In the genomic region with DNA sequence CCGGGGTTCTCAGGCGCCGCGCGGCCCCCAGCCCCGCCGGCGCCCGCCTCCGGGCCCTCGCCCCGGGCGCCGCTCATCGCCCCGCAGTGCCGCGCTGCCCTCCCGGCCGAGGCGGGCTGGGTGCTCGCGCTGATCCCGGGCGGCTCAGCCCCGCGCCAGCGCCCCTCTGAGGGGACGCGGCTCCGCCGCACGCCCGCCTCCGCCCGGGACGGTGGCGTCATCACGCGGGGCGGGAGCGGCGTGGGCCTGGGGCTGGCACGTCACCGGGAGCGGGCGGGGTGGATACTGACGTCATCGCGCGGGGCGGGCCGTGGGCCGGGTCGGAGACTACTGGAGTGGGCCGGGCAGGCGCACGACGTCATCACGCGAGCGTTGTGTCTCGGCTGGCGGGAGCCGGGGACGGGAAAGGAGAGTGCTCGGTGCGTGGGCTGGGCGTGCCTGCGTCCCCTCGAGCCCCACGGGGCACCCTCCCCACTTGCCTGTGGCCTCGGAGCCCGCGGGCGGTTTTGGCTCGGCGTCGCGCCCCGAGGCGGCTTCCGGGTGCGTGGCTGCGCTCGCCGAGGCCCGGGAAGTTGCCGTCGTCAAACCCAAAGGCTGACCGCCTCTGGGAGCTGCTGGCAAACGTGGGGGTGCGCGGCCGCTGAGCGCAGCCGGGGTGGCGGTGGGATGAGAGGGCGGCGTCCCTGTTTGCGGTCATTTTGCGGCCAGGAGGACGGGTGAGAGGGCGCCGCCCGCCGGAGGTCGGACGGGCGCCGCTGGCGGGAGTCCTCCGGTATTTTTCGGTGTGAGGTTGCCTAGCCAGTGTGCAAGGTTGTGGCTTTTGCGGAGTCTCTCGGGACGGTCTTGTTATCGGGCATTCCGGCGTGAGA, we compare ENCODE assay signal across 8 cellular contexts. TPM values are rescaled to one million over a fixed set of nuclear protein-coding genes. Genes with fewer than 3 reads are reported as not detected.
DNase-seq lines count a peak whose midpoint lies in the region; ATAC-seq and TF ChIP-seq lines count a peak whose summit lies in the region.

A gene with protein sequence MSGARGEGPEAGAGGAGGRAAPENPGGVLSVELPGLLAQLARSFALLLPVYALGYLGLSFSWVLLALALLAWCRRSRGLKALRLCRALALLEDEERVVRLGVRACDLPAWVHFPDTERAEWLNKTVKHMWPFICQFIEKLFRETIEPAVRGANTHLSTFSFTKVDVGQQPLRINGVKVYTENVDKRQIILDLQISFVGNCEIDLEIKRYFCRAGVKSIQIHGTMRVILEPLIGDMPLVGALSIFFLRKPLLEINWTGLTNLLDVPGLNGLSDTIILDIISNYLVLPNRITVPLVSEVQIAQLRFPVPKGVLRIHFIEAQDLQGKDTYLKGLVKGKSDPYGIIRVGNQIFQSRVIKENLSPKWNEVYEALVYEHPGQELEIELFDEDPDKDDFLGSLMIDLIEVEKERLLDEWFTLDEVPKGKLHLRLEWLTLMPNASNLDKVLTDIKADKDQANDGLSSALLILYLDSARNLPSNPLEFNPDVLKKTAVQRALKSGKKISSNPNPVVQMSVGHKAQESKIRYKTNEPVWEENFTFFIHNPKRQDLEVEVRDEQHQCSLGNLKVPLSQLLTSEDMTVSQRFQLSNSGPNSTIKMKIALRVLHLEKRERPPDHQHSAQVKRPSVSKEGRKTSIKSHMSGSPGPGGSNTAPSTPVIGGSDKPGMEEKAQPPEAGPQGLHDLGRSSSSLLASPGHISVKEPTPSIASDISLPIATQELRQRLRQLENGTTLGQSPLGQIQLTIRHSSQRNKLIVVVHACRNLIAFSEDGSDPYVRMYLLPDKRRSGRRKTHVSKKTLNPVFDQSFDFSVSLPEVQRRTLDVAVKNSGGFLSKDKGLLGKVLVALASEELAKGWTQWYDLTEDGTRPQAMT (minus strand): TSS at position 168 of the 869 bp plus-strand sequence. CDS start 91 bp downstream, at position 77.

- H3K36me3 Mint-ChIP-seq in activated naive CD8-positive, alpha-beta T cell treated with anti-CD3 and anti-CD28 coated beads, Interleukin-2, amount 50 U/mL, for 24 hours (ENCODE audit: low read depth) = peaks cover 14% of the 10 kb centered on the region

- H3K4me3 ChIP-seq in cardiac muscle cell = peak within 1 kb of the TSS; percentile 81
- H3K4me3 ChIP-seq in upper lobe of right lung = peak within 1 kb of the TSS; percentile 94

- no peaks in the 10 kb centered on the region for H3K9me3 Mint-ChIP-seq in activated naive CD8-positive, alpha-beta T cell treated with anti-CD3 and anti-CD28 coated beads, Interleukin-2, amount 50 U/mL, for 24 hours

- H3K4me1 ChIP-seq in cardiac muscle cell (ENCODE audit: low read depth) (peaks cover 11% of the 10 kb centered on the region), upper lobe of right lung (peaks cover 2% of the 10 kb centered on the region)

- H3K27ac ChIP-seq in cardiac muscle cell (peak within 1 kb of the TSS; percentile 99), upper lobe of right lung (peak within 1 kb of the TSS; percentile 99)

- peak; percentile 86 for DNase-seq in NCI-H1105 treated with DMSO at 0.1 percent for 48 hours (lab: John Stamatoyannopoulos, UW)
- peak; percentile 90 for DNase-seq in SW 1271 (lab: John Stamatoyannopoulos, UW)
- DNase-seq in activated naive CD8-positive, alpha-beta T cell treated with anti-CD3 and anti-CD28 coated beads, Interleukin-2, amount 50 U/mL, for 24 hours = peak; percentile 100
- DNase-seq in cardiac muscle cell (ENCODE audit: low read depth in 1 of 2, low spot score in 1 of 2) = peak; percentile 94 to 99
- peak; percentile 99 for DNase-seq in posterior vena cava (ENCODE audit: low spot score)
- peak; percentile 100 for DNase-seq in upper lobe of right lung

- H3K27me3 Mint-ChIP-seq in activated naive CD8-positive, alpha-beta T cell treated with anti-CD3 and anti-CD28 coated beads, Interleukin-2, amount 50 U/mL, for 24 hours = no peaks in the 10 kb centered on the region

- peak; percentile 21 for TF ChIP-seq CTCF in GM12873 (IDR thresholded peaks at IDR 0.05; ENCODE audit: insufficient read depth, low read depth, low read length, missing control alignments)
- TF ChIP-seq CTCF in cardiac muscle cell (IDR thresholded peaks at IDR 0.05; ENCODE audit: low read depth, low read length) = peak; percentile 24
- TF ChIP-seq CTCF in upper lobe of right lung (IDR thresholded peaks at IDR 0.05) = peak; percentile 13

- H3K36me3 ChIP-seq in cardiac muscle cell (no peaks in the 10 kb centered on the region), upper lobe of right lung (no peaks in the 10 kb centered on the region)

- peaks cover 41% of the 10 kb centered on the region for H3K4me1 Mint-ChIP-seq in activated naive CD8-positive, alpha-beta T cell treated with anti-CD3 and anti-CD28 coated beads, Interleukin-2, amount 50 U/mL, for 24 hours

- ATAC-seq in HG02678 (IDR thresholded peaks at IDR 0.05; ENCODE audit: unreplicated experiment) (peak; percentile 83), upper lobe of right lung (peak; percentile 94)
- peak; percentile 88 for ATAC-seq in activated naive CD8-positive, alpha-beta T cell treated with anti-CD3 and anti-CD28 coated beads, Interleukin-2, amount 50 U/mL, for 24 hours

- no peaks in the 10 kb centered on the region for H3K9me3 ChIP-seq in cardiac muscle cell (ENCODE audit: low read depth)
- no peaks in the 10 kb centered on the region for H3K9me3 ChIP-seq in upper lobe of right lung

- peak within 1 kb of the TSS; percentile 84 for H3K27ac Mint-ChIP-seq in activated naive CD8-positive, alpha-beta T cell treated with anti-CD3 and anti-CD28 coated beads, Interleukin-2, amount 50 U/mL, for 24 hours

- intact Hi-C loops in posterior vena cava (cut with DNase I) (loop anchor here in 1 of 2 donors (5.0 kb wide), 2 partner anchors 33 to 47 kb away; no protein-coding TSS in a partner anchor), upper lobe of right lung (cut with DNase I) (no loop called here)

- H3K27me3 ChIP-seq in cardiac muscle cell = no peaks in the 10 kb centered on the region
- no peaks in the 10 kb centered on the region for H3K27me3 ChIP-seq in upper lobe of right lung

- H3K4me3 Mint-ChIP-seq in activated naive CD8-positive, alpha-beta T cell treated with anti-CD3 and anti-CD28 coated beads, Interleukin-2, amount 50 U/mL, for 24 hours = peak within 1 kb of the TSS; percentile 100

RNA-seq across cellular contexts. Expression of the gene that starts here (rescaled TPM):
- total RNA-seq in cardiac muscle cell (40.3 and 42.0 TPM in 2 replicates), posterior vena cava (100 to 1,000 TPM; 145 to 181 TPM), upper lobe of right lung (63.1 TPM)
- polyA plus RNA-seq in cardiac muscle cell = 15.8 and 27.2 TPM in 2 replicates

Comparison
In these comparisons a context has a peak if more than half of its experiments do, and no peak if none do; other contexts are left out.
1. Peak in every context shown above with its lines: DNase-seq, ATAC-seq, H3K4me3 ChIP-seq and H3K27ac ChIP-seq.